Comparison of ENCODE assay signal across 1 cellular context in the genomic region with DNA sequence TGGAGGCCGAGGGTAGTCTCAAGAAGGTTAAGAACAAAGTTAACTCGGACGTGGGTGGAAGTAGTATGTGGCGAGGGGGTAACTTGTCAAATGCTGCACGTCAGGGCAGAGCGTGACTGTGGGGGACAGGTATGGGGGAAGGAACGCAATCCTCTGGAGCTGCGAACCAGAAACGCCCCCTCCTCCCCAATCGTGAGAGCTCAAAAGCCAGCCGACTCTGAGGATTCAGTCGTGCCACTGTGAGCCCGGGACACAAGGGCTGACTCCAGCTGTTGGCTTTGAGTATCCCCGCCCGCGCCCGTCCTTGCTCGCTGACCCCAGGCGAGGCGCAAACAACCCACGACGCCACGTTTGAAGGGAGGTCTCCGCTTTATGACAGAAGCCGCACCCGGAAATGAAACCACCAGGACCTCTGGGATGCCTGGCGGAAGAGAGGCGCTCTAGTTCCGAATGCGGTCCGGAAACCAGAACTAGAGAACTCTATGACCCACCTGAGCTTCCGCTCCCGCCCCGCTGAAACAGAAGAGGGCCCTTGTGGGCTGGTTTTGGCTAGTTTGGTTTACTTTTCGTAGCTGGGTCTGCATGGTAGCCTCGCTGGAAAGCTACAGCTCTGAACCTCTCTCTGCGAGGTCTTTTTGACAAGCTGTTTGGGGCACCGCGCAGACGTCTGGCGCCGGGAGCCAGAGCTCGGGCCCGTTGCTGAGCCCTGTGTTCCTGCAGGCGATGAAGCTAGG.
TF ChIP-seq lines count a peak whose summit lies in the region.

PEX12 (minus strand) TSS at position 377 of the 734 bp plus-strand sequence. CDS start 550 bp downstream, outside the sequence.

TF ChIP-seq in K562, 482 proteins besides CTCF, POLR2A, EP300 and RAD21 (continued from another document and continues in another):
- TF ChIP-seq CUX1 (CRISPR knock-in tag; IDR thresholded peaks at IDR 0.05) (no peak), KAT2B (IDR thresholded peaks at IDR 0.05; ENCODE audit: low read depth, low read length) (no peak), MAFK (IDR thresholded peaks at IDR 0.05; ENCODE audit: low read length) (no peak), MYBL2 (IDR thresholded peaks at IDR 0.05; ENCODE audit: low read depth) (no peak), MYBL2 (CRISPR knock-in tag; IDR thresholded peaks at IDR 0.05; ENCODE audit: borderline replicate concordance) (no peak), ZSCAN29 (IDR thresholded peaks at IDR 0.05) (no peak), ZBTB17 (CRISPR knock-in tag; IDR thresholded peaks at IDR 0.05) (no peak), TFE3 (CRISPR knock-in tag; IDR thresholded peaks at IDR 0.05) (no peak), EWSR1 (IDR thresholded peaks at IDR 0.05; ENCODE audit: borderline replicate concordance, low read depth, partially characterized antibody) (no peak), ZNF77 (CRISPR knock-in tag; IDR thresholded peaks at IDR 0.05) (no peak), ADNP (tag; IDR thresholded peaks at IDR 0.05) (no peak), ZNF436 (CRISPR knock-in tag; IDR thresholded peaks at IDR 0.05) (no peak), SOX6 (IDR thresholded peaks at IDR 0.05) (peak; percentile 63), ZNF785 (CRISPR knock-in tag; IDR thresholded peaks at IDR 0.05) (no peak), IFI16 (CRISPR knock-in tag; IDR thresholded peaks at IDR 0.05) (no peak), TSC22D4 (tag; IDR thresholded peaks at IDR 0.05) (no peak), PHTF2 (CRISPR knock-in tag; IDR thresholded peaks at IDR 0.05) (no peak), PRMT5 (CRISPR knock-in tag; IDR thresholded peaks at IDR 0.05) (no peak), CHD4 (IDR thresholded peaks at IDR 0.05; ENCODE audit: insufficient read depth, insufficient replicate concordance, low read depth, low read length, poor library complexity, severe bottlenecking) (no peak), CREM (IDR thresholded peaks at IDR 0.05; ENCODE audit: low read depth) (peak; percentile 99), MEF2A (IDR thresholded peaks at IDR 0.05; ENCODE audit: control insufficient read depth, low read depth, low read length) (0 out of 2 replicates have a peak, but pooled peaks have one; percentile 22), ZNF639 (CRISPR knock-in tag; conservative IDR thresholded peaks at IDR 0.05 in 1 of 2, IDR thresholded peaks at IDR 0.05 in 1 of 2) (peak in 1 of 2 experiments; percentile 84; a peak in 2 of 4 replicates), MTF1 (CRISPR knock-in tag; IDR thresholded peaks at IDR 0.05; ENCODE audit: borderline replicate concordance) (no peak), BHLHE40 (IDR thresholded peaks at IDR 0.05; ENCODE audit: low read length) (peak; percentile 4; the same call in 1 of the 2 replicates), SIN3B (IDR thresholded peaks at IDR 0.05; ENCODE audit: low read depth) (peak; percentile 73), SAFB2 (IDR thresholded peaks at IDR 0.05; ENCODE audit: borderline replicate concordance, low read depth, low read length, severe bottlenecking) (no peak), CC2D1A (IDR thresholded peaks at IDR 0.05) (peak; percentile 9; the same call in 1 of the 2 replicates), RBM34 (IDR thresholded peaks at IDR 0.05; ENCODE audit: borderline replicate concordance, insufficient read depth, low read length) (no peak), SLC30A9 (CRISPR knock-in tag; IDR thresholded peaks at IDR 0.05) (no peak), NCOR1 (IDR thresholded peaks at IDR 0.05) (peak; percentile 46; the same call in 1 of the 2 replicates)
- TF ChIP-seq, protein P1, sequence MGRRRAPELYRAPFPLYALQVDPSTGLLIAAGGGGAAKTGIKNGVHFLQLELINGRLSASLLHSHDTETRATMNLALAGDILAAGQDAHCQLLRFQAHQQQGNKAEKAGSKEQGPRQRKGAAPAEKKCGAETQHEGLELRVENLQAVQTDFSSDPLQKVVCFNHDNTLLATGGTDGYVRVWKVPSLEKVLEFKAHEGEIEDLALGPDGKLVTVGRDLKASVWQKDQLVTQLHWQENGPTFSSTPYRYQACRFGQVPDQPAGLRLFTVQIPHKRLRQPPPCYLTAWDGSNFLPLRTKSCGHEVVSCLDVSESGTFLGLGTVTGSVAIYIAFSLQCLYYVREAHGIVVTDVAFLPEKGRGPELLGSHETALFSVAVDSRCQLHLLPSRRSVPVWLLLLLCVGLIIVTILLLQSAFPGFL (CRISPR knock-in tag; IDR thresholded peaks at IDR 0.05), result no peak
- TF ChIP-seq, protein P2, sequence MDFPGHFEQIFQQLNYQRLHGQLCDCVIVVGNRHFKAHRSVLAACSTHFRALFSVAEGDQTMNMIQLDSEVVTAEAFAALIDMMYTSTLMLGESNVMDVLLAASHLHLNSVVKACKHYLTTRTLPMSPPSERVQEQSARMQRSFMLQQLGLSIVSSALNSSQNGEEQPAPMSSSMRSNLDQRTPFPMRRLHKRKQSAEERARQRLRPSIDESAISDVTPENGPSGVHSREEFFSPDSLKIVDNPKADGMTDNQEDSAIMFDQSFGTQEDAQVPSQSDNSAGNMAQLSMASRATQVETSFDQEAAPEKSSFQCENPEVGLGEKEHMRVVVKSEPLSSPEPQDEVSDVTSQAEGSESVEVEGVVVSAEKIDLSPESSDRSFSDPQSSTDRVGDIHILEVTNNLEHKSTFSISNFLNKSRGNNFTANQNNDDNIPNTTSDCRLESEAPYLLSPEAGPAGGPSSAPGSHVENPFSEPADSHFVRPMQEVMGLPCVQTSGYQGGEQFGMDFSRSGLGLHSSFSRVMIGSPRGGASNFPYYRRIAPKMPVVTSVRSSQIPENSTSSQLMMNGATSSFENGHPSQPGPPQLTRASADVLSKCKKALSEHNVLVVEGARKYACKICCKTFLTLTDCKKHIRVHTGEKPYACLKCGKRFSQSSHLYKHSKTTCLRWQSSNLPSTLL (IDR thresholded peaks at IDR 0.05), result no peak
- TF ChIP-seq, protein P3, sequence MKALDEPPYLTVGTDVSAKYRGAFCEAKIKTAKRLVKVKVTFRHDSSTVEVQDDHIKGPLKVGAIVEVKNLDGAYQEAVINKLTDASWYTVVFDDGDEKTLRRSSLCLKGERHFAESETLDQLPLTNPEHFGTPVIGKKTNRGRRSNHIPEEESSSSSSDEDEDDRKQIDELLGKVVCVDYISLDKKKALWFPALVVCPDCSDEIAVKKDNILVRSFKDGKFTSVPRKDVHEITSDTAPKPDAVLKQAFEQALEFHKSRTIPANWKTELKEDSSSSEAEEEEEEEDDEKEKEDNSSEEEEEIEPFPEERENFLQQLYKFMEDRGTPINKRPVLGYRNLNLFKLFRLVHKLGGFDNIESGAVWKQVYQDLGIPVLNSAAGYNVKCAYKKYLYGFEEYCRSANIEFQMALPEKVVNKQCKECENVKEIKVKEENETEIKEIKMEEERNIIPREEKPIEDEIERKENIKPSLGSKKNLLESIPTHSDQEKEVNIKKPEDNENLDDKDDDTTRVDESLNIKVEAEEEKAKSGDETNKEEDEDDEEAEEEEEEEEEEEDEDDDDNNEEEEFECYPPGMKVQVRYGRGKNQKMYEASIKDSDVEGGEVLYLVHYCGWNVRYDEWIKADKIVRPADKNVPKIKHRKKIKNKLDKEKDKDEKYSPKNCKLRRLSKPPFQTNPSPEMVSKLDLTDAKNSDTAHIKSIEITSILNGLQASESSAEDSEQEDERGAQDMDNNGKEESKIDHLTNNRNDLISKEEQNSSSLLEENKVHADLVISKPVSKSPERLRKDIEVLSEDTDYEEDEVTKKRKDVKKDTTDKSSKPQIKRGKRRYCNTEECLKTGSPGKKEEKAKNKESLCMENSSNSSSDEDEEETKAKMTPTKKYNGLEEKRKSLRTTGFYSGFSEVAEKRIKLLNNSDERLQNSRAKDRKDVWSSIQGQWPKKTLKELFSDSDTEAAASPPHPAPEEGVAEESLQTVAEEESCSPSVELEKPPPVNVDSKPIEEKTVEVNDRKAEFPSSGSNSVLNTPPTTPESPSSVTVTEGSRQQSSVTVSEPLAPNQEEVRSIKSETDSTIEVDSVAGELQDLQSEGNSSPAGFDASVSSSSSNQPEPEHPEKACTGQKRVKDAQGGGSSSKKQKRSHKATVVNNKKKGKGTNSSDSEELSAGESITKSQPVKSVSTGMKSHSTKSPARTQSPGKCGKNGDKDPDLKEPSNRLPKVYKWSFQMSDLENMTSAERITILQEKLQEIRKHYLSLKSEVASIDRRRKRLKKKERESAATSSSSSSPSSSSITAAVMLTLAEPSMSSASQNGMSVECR (CRISPR knock-in tag; IDR thresholded peaks at IDR 0.05), result peak; percentile 77
- TF ChIP-seq, protein P4, sequence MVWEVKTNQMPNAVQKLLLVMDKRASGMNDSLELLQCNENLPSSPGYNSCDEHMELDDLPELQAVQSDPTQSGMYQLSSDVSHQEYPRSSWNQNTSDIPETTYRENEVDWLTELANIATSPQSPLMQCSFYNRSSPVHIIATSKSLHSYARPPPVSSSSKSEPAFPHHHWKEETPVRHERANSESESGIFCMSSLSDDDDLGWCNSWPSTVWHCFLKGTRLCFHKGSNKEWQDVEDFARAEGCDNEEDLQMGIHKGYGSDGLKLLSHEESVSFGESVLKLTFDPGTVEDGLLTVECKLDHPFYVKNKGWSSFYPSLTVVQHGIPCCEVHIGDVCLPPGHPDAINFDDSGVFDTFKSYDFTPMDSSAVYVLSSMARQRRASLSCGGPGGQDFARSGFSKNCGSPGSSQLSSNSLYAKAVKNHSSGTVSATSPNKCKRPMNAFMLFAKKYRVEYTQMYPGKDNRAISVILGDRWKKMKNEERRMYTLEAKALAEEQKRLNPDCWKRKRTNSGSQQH (CRISPR knock-in tag; IDR thresholded peaks at IDR 0.05), result no peak
- TF ChIP-seq, protein P5, sequence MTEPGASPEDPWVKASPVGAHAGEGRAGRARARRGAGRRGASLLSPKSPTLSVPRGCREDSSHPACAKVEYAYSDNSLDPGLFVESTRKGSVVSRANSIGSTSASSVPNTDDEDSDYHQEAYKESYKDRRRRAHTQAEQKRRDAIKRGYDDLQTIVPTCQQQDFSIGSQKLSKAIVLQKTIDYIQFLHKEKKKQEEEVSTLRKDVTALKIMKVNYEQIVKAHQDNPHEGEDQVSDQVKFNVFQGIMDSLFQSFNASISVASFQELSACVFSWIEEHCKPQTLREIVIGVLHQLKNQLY (CRISPR knock-in tag; conservative IDR thresholded peaks at IDR 0.05), result no peak
- TF ChIP-seq, protein P6, sequence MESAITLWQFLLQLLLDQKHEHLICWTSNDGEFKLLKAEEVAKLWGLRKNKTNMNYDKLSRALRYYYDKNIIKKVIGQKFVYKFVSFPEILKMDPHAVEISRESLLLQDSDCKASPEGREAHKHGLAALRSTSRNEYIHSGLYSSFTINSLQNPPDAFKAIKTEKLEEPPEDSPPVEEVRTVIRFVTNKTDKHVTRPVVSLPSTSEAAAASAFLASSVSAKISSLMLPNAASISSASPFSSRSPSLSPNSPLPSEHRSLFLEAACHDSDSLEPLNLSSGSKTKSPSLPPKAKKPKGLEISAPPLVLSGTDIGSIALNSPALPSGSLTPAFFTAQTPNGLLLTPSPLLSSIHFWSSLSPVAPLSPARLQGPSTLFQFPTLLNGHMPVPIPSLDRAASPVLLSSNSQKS (CRISPR knock-in tag; IDR thresholded peaks at IDR 0.05), result no peak
- TF ChIP-seq, protein P7, sequence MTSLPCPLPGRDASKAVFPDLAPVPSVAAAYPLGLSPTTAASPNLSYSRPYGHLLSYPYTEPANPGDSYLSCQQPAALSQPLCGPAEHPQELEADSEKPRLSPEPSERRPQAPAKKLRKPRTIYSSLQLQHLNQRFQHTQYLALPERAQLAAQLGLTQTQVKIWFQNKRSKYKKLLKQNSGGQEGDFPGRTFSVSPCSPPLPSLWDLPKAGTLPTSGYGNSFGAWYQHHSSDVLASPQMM (CRISPR knock-in tag; IDR thresholded peaks at IDR 0.05), result no peak
